8 cellular contexts compared by ENCODE assay signal in genomic region chr16:14975418-14976194, GRCh38. TPM values are rescaled to one million over a fixed set of nuclear protein-coding genes. Genes with fewer than 3 reads are reported as not detected.
A peak's percentile ranks its signal among the peaks of the same experiment; 100 is the strongest.
DNase-seq lines count a peak whose midpoint lies in the region; ATAC-seq and TF ChIP-seq lines count a peak whose summit lies in the region.
"Not testable (repeated sequence)": the region's sequence is repeated elsewhere in the genome, so short reads cannot be mapped to it uniquely, and the experiment has no call there.

No MANE protein-coding gene starts in this region.

- not testable (repeated sequence) for H3K4me1 ChIP-seq in aorta (ENCODE audit: control insufficient read depth in 1 of 2, insufficient read depth in 2 of 2, low read length in 2 of 2)

- TF ChIP-seq CTCF in epithelial cell of proximal tubule (conservative IDR thresholded peaks at IDR 0.05; ENCODE audit: low read depth, low read length): not testable (repeated sequence)

- not testable (repeated sequence) for H3K9me3 ChIP-seq in aorta (ENCODE audit: control insufficient read depth, low read length)

- H3K27ac Mint-ChIP-seq in activated T-helper 2 cell treated with anti-CD3 and anti-CD28 coated beads, Interferon-gamma antibody, Interleukin-2, Interleukin-4, amounts not matched to agents 10 μg/mL and 5 μg/mL and 100 μg/mL, durations not matched to agents 14 hours and 24 hours and 36 hours: peak overlapping the region; percentile 49

- peak overlapping the region; percentile 16 to 39 for H3K27ac ChIP-seq in aorta (ENCODE audit: low read depth in 1 of 2, low read length in 2 of 2)

- H3K27me3 ChIP-seq in aorta (ENCODE audit: control insufficient read depth in 1 of 2, insufficient read depth in 2 of 2, low read length in 1 of 2): not testable (repeated sequence)

- H3K36me3 Mint-ChIP-seq in activated T-helper 2 cell treated with anti-CD3 and anti-CD28 coated beads, Interferon-gamma antibody, Interleukin-2, Interleukin-4, amounts not matched to agents 10 μg/mL and 5 μg/mL and 100 μg/mL, durations not matched to agents 14 hours and 24 hours and 36 hours (ENCODE audit: low read depth): not testable (repeated sequence)

- H3K4me1 Mint-ChIP-seq in activated T-helper 2 cell treated with anti-CD3 and anti-CD28 coated beads, Interferon-gamma antibody, Interleukin-2, Interleukin-4, amounts not matched to agents 10 μg/mL and 5 μg/mL and 100 μg/mL, durations not matched to agents 14 hours and 24 hours and 36 hours (ENCODE audit: low read depth): peaks cover 11% of the 10 kb centered on the region

- H3K36me3 ChIP-seq in aorta (ENCODE audit: control insufficient read depth in 1 of 2, insufficient read depth in 2 of 2, low read length in 1 of 2): not testable (repeated sequence)

- H3K4me3 Mint-ChIP-seq in activated T-helper 2 cell treated with anti-CD3 and anti-CD28 coated beads, Interferon-gamma antibody, Interleukin-2, Interleukin-4, amounts not matched to agents 10 μg/mL and 5 μg/mL and 100 μg/mL, durations not matched to agents 14 hours and 24 hours and 36 hours (ENCODE audit: low read depth): peak overlapping the region; percentile 83

- 1% methylated on average over 45 to 47 of the region's 47 CpGs for WGBS in aorta, 2 donors

- intact Hi-C loops in activated T-helper 2 cell treated with anti-CD3 and anti-CD28 coated beads, Interferon-gamma antibody, Interleukin-2, Interleukin-4, amounts not matched to agents 10 μg/mL and 5 μg/mL and 100 μg/mL, durations not matched to agents 14 hours and 24 hours and 36 hours (cut with micrococcal nuclease); aorta (cut with DNase I): not testable (repeated sequence)

- peak; percentile 57 for DNase-seq in HT-29 (ENCODE audit: low spot score)
- peak; percentile 28 for DNase-seq in activated T-helper 2 cell treated with anti-CD3 and anti-CD28 coated beads, Interferon-gamma antibody, Interleukin-2, Interleukin-4, amounts not matched to agents 10 μg/mL and 5 μg/mL and 100 μg/mL, durations not matched to agents 14 hours and 24 hours and 36 hours (ENCODE audit: low spot score)
- not testable (repeated sequence) for DNase-seq in epithelial cell of proximal tubule (ENCODE audit: low read depth)
- peak; percentile 33 for DNase-seq in medulla oblongata (ENCODE audit: extremely low spot score)
- peak; percentile 38 to 41 for DNase-seq in stimulated activated CD4-positive, alpha-beta T cell treated with anti-CD3 and anti-CD28 coated beads, Interleukin-15, amount 100 ng/mL, for 1 hour (ENCODE audit: low read depth in 1 of 2, low spot score in 1 of 2)
- peak; percentile 58 to 86 for DNase-seq in aorta

- H3K9me3 Mint-ChIP-seq in activated T-helper 2 cell treated with anti-CD3 and anti-CD28 coated beads, Interferon-gamma antibody, Interleukin-2, Interleukin-4, amounts not matched to agents 10 μg/mL and 5 μg/mL and 100 μg/mL, durations not matched to agents 14 hours and 24 hours and 36 hours: not testable (repeated sequence)

- peak overlapping the region; percentile 80 for H3K4me3 ChIP-seq in epithelial cell of proximal tubule (ENCODE audit: low read depth, low read length)
- H3K4me3 ChIP-seq in aorta (ENCODE audit: low read length in 2 of 2): peak overlapping the region; percentile 65 to 66

- H3K27me3 Mint-ChIP-seq in activated T-helper 2 cell treated with anti-CD3 and anti-CD28 coated beads, Interferon-gamma antibody, Interleukin-2, Interleukin-4, amounts not matched to agents 10 μg/mL and 5 μg/mL and 100 μg/mL, durations not matched to agents 14 hours and 24 hours and 36 hours (ENCODE audit: low read depth): not testable (repeated sequence)

- ATAC-seq in GM18517 (IDR thresholded peaks at IDR 0.05; ENCODE audit: unreplicated experiment): peak; percentile 8
- peak; percentile 52 for ATAC-seq in SK-N-SH treated with all-trans-retinoic acid at 6 μM for 48 hours
- peak; percentile 27 for ATAC-seq in aorta (ENCODE audit: low FRiP score)

RNA-seq across cellular contexts. Expression of gene PDXDC1, which starts 0.8 kb away (rescaled TPM):
- 75.5 and 80.3 TPM in 2 replicates for total RNA-seq in HT-29 (2014; rRNA removed; shearing (Covaris generic))
- total RNA-seq in activated T-helper 2 cell treated with anti-CD3 and anti-CD28 coated beads, Interferon-gamma antibody, Interleukin-2, Interleukin-4, amounts not matched to agents 10 μg/mL and 5 μg/mL and 100 μg/mL, durations not matched to agents 14 hours and 24 hours and 36 hours: 55.2 and 56.5 TPM in 2 replicates
- total RNA-seq in epithelial cell of proximal tubule: 40.7 and 43.9 TPM in 2 replicates
- total RNA-seq in aorta: 10 to 100 TPM; 84.7 to 88.1 TPM
- polyA plus RNA-seq in aorta: 10 to 100 TPM; 51.4 to 56.3 TPM

RNA-seq across cellular contexts. Expression of gene NPIPA1, which starts 38.4 kb away (rescaled TPM):
- total RNA-seq in HT-29 (2014; rRNA removed; shearing (Covaris generic)): 27.1 and 30.3 TPM in 2 replicates
- total RNA-seq in activated T-helper 2 cell treated with anti-CD3 and anti-CD28 coated beads, Interferon-gamma antibody, Interleukin-2, Interleukin-4, amounts not matched to agents 10 μg/mL and 5 μg/mL and 100 μg/mL, durations not matched to agents 14 hours and 24 hours and 36 hours: 97.9 and 108 TPM in 2 replicates
- 17.9 and 26.9 TPM in 2 replicates for total RNA-seq in epithelial cell of proximal tubule
- total RNA-seq in aorta: 100 to 1,000 TPM; 124 to 221 TPM
- 100 to 1,000 TPM in 1 of 2 donors, 10 to 100 TPM in 1; 24.0 to 167 TPM for polyA plus RNA-seq in aorta
